ENCODE assay signal across 9 cellular contexts in genomic region chr1:42736152-42736551, GRCh38. TPM values are rescaled to one million over a fixed set of nuclear protein-coding genes. Genes with fewer than 3 reads are reported as not detected.
A peak's percentile ranks its signal among the peaks of the same experiment; 100 is the strongest.
DNase-seq lines count a peak whose midpoint lies in the region; ATAC-seq lines count a peak whose summit lies in the region.
"Had no signal": no experiment of that assay in that cellular context is flagged by ENCODE, and none has a peak within 500 bp of the region (broad histone marks: within the 10 kb centered on the region; RNA-seq: fewer than 3 reads in every experiment).

No MANE protein-coding gene starts in this region.

- peaks cover 8% of the 10 kb centered on the region for H3K4me1 Mint-ChIP-seq in activated CD8-positive, alpha-beta memory T cell treated with anti-CD3 and anti-CD28 coated beads, Interleukin-2, amount 10 ng/mL, durations not matched to agents 7 days and 5 days
- peaks cover 6% of the 10 kb centered on the region for H3K4me1 Mint-ChIP-seq in activated naive CD8-positive, alpha-beta T cell treated with anti-CD3 and anti-CD28 coated beads, Interleukin-2, amount 50 U/mL, for 24 hours

- H3K4me3 Mint-ChIP-seq in activated CD8-positive, alpha-beta memory T cell treated with anti-CD3 and anti-CD28 coated beads, Interleukin-2, amount 10 ng/mL, durations not matched to agents 7 days and 5 days: no peak overlapping the region
- no peak overlapping the region for H3K4me3 Mint-ChIP-seq in activated naive CD8-positive, alpha-beta T cell treated with anti-CD3 and anti-CD28 coated beads, Interleukin-2, amount 50 U/mL, for 24 hours
- H3K4me3 Mint-ChIP-seq: activated naive CD8-positive, alpha-beta T cell had no signal

- no peaks in the 10 kb centered on the region for H3K9me3 Mint-ChIP-seq in activated CD8-positive, alpha-beta memory T cell treated with anti-CD3 and anti-CD28 coated beads, Interleukin-2, amount 10 ng/mL, durations not matched to agents 7 days and 5 days (ENCODE audit: low read depth)
- no peaks in the 10 kb centered on the region for H3K9me3 Mint-ChIP-seq in activated naive CD8-positive, alpha-beta T cell treated with anti-CD3 and anti-CD28 coated beads, Interleukin-2, amount 50 U/mL, for 24 hours

- peak; percentile 41 for ATAC-seq in activated CD8-positive, alpha-beta memory T cell treated with anti-CD3 and anti-CD28 coated beads, Interleukin-2, amount 10 ng/mL, durations not matched to agents 7 days and 5 days
- no peak for ATAC-seq in activated naive CD8-positive, alpha-beta T cell treated with anti-CD3 and anti-CD28 coated beads, Interleukin-2, amount 50 U/mL, for 24 hours

- no peak for DNase-seq in activated CD8-positive, alpha-beta memory T cell treated with anti-CD3 and anti-CD28 coated beads, Interleukin-2, amount 10 ng/mL, durations not matched to agents 7 days and 5 days
- DNase-seq in activated CD8-positive, alpha-beta memory T cell treated with anti-CD3 and anti-CD28 coated beads, Interleukin-2, amount 50 U/mL, for 48 hours: no peak
- peak; percentile 13 for DNase-seq in activated naive CD8-positive, alpha-beta T cell treated with anti-CD3 and anti-CD28 coated beads, Interleukin-2, amount 50 U/mL, for 24 hours
- DNase-seq in stimulated activated CD8-positive, alpha-beta memory T cell treated with anti-CD3 and anti-CD28 coated beads, Interleukin-4, amount 100 ng/mL, for 48 hours: peak; percentile 32
- no peak for DNase-seq in DMS79 treated with DMSO at 0.1 percent for 48 hours (lab: John Stamatoyannopoulos, UW)
- DNase-seq in T-helper 1 cell: no peak
- DNase-seq: KG1, nucleus accumbens had no signal

- CTCF ChIA-PET in activated CD8-positive, alpha-beta memory T cell treated with anti-CD3 and anti-CD28 coated beads, Interleukin-2, amount 10 ng/mL, durations not matched to agents 7 days and 5 days (lab: Charles Lee): interaction anchor here (0.8 kb wide), 1 partner anchor 392 kb away, joined by 3 read pairs; no protein-coding TSS in a partner anchor

- no peaks in the 10 kb centered on the region for H3K27me3 Mint-ChIP-seq in activated CD8-positive, alpha-beta memory T cell treated with anti-CD3 and anti-CD28 coated beads, Interleukin-2, amount 10 ng/mL, durations not matched to agents 7 days and 5 days
- no peaks in the 10 kb centered on the region for H3K27me3 Mint-ChIP-seq in activated naive CD8-positive, alpha-beta T cell treated with anti-CD3 and anti-CD28 coated beads, Interleukin-2, amount 50 U/mL, for 24 hours
- H3K27me3 Mint-ChIP-seq: activated naive CD8-positive, alpha-beta T cell had no signal

- no peak overlapping the region for H3K27ac Mint-ChIP-seq in activated CD8-positive, alpha-beta memory T cell treated with anti-CD3 and anti-CD28 coated beads, Interleukin-2, amount 10 ng/mL, durations not matched to agents 7 days and 5 days
- no peak overlapping the region for H3K27ac Mint-ChIP-seq in activated naive CD8-positive, alpha-beta T cell treated with anti-CD3 and anti-CD28 coated beads, Interleukin-2, amount 50 U/mL, for 24 hours
- H3K27ac Mint-ChIP-seq: activated naive CD8-positive, alpha-beta T cell had no signal

- no peaks in the 10 kb centered on the region for H3K36me3 Mint-ChIP-seq in activated CD8-positive, alpha-beta memory T cell treated with anti-CD3 and anti-CD28 coated beads, Interleukin-2, amount 10 ng/mL, durations not matched to agents 7 days and 5 days
- no peaks in the 10 kb centered on the region for H3K36me3 Mint-ChIP-seq in activated naive CD8-positive, alpha-beta T cell treated with anti-CD3 and anti-CD28 coated beads, Interleukin-2, amount 50 U/mL, for 24 hours (ENCODE audit: low read depth)
- H3K36me3 Mint-ChIP-seq: activated naive CD8-positive, alpha-beta T cell had no signal

RNA-seq across cellular contexts. Expression of gene CLDN19, which starts 3.9 kb away (rescaled TPM):
- total RNA-seq in activated CD8-positive, alpha-beta memory T cell treated with anti-CD3 and anti-CD28 coated beads, Interleukin-2, amount 10 ng/mL, durations not matched to agents 7 days and 5 days: not detected

RNA-seq across cellular contexts. Expression of gene P3H1, which starts 30.7 kb away (rescaled TPM):
- total RNA-seq in activated CD8-positive, alpha-beta memory T cell treated with anti-CD3 and anti-CD28 coated beads, Interleukin-2, amount 10 ng/mL, durations not matched to agents 7 days and 5 days: 10 to 100 TPM; 48.1 to 54.0 TPM

RNA-seq across cellular contexts. Expression of gene C1orf50, which starts 30.9 kb away (rescaled TPM):
- 10 to 100 TPM in 1 of 2 experiments, 1 to 10 TPM in 1; 4.6 to 10.3 TPM for total RNA-seq in activated CD8-positive, alpha-beta memory T cell treated with anti-CD3 and anti-CD28 coated beads, Interleukin-2, amount 10 ng/mL, durations not matched to agents 7 days and 5 days

RNA-seq across cellular contexts. Expression of gene TMEM269, which starts 48.6 kb away (rescaled TPM):
- total RNA-seq in activated CD8-positive, alpha-beta memory T cell treated with anti-CD3 and anti-CD28 coated beads, Interleukin-2, amount 10 ng/mL, durations not matched to agents 7 days and 5 days: under 1 TPM in 1 of 2 experiments, not detected in 1; 0.12 TPM

RNA-seq across cellular contexts. Expression of gene YBX1, which starts 53.9 kb away (rescaled TPM):
- 100 to 1,000 TPM; 731 to 790 TPM for total RNA-seq in activated CD8-positive, alpha-beta memory T cell treated with anti-CD3 and anti-CD28 coated beads, Interleukin-2, amount 10 ng/mL, durations not matched to agents 7 days and 5 days

Comparison
In these comparisons a context has a peak if more than half of its experiments do, and no peak if none do; other contexts are left out.
1. DNase-seq: peak in activated naive CD8-positive, alpha-beta T cell treated with anti-CD3 and anti-CD28 coated beads, Interleukin-2, amount 50 U/mL, for 24 hours (single experiment) and stimulated activated CD8-positive, alpha-beta memory T cell treated with anti-CD3 and anti-CD28 coated beads, Interleukin-4, amount 100 ng/mL, for 48 hours (single experiment); none in activated CD8-positive, alpha-beta memory T cell treated with anti-CD3 and anti-CD28 coated beads, Interleukin-2, amount 10 ng/mL, durations not matched to agents 7 days and 5 days (single experiment), activated CD8-positive, alpha-beta memory T cell treated with anti-CD3 and anti-CD28 coated beads, Interleukin-2, amount 50 U/mL, for 48 hours (single experiment), DMS79 treated with DMSO at 0.1 percent for 48 hours (single experiment) and T-helper 1 cell (0 of 5).